Comparison of ENCODE assay signal across 7 cellular contexts in the genomic region with DNA sequence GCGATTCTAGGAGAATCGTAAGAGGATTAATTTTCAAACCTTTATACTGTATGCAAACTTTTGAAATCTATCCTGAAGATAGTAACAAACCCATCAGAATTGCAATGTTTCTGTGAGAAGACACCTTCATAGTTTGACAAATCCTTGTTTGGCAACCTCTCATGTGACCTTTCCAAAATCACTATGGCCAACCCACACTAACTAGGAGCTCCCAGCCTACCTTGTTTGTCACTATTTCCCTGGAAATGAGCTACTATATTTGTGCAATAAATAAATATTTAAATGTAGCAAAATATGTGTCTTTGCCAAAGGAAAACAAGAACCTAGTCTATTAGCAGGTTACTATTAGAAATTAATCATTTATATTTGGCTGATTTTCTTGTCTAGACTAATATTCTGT.
"Had no signal": no experiment of that assay in that cellular context is flagged by ENCODE, and none has a peak within 500 bp of the region (broad histone marks: within the 10 kb centered on the region; RNA-seq: fewer than 3 reads in every experiment).

No MANE protein-coding gene starts in this region.

- H3K4me2 ChIP-seq: KMS-11 had no signal

- H3K27ac ChIP-seq: HL-60, KMS-11 had no signal

- ATAC-seq: K562 had no signal

- H3K4me3 ChIP-seq: K562 had no signal

- H3K9ac ChIP-seq: KMS-11 had no signal

- FAIRE-seq: HTR-8/SVneo, K562 had no signal

- DNase-seq: IMR-90, KBM-7, KG1 had no signal
